10 cellular contexts compared by ENCODE assay signal in the genomic region with DNA sequence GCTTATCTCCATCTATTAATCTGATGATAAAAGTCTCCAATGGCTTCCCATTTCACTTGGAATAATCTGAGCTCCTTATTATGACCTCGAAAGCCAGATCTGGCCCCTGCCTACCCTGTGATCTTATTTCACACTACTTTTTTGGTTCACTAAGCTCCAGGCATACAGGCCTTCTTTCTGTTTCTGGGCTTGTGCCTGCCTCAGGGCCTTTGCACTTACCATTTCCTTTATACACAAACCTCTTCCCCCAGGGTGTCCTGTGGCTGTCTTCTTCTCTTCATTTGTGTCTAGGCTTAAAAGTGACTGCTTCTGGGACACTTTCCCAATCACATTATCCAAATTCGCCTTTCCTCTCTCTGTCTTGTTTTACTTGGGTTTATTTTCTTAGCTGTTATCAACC.
"Had no signal": no experiment of that assay in that cellular context is flagged by ENCODE, and none has a peak within 500 bp of the region (broad histone marks: within the 10 kb centered on the region; RNA-seq: fewer than 3 reads in every experiment).

No MANE protein-coding gene starts in this region.

- H3K27ac ChIP-seq: GM23248 had no signal

- H3K4me3 ChIP-seq: GM23248, GM23338, HAP-1 had no signal

- H2AFZ ChIP-seq: GM23248, GM23338 had no signal

- H3K9me3 ChIP-seq: HAP-1 had no signal

- ATAC-seq: GM23338, HCT116 had no signal

- H3K9ac ChIP-seq: GM23248 had no signal

- FAIRE-seq: H54 had no signal

- H3K4me1 ChIP-seq: HAP-1 had no signal

- H3K36me3 ChIP-seq: HAP-1 had no signal

- DNase-seq: GM23248, GOT3, H7, H9, HCEC 1CT, HFFc6 had no signal

- H3K4me2 ChIP-seq: GM23338 had no signal
